8 cellular contexts compared by ENCODE assay signal in the genomic region with DNA sequence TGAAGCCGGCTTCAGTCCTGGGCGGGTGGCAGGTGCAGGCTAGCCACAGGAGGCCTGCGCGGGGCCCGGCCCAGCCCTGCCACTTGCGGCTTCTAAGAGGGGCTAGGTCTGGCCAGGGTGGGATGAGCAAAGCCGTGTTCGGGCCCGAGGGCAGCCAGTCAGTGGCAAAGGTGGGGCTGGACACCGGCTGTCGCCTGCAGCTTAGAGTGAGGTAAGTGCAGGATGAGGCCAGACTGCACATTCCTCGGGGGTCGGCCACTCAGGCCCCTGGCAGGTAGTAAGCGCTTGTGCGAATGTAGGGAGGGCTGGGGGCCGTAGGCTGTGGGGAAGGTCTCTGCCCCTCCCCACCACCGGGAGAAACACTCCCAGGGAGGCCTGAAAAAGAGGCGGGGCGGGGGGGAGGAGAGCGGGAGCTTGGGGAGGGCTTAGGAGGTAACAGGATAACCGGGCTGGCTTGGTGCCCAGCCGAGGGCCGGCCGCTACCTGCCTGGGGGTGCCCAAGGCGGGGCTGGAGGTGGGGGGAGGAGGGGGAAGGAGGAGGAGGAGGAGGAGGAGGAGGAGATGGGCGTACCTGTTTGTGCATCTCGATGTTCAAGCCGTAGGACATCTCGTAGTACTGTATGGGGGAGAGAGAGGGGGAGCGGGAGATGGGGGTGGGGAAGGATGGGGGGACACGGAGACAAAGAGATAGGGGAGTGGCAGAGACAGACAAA. TPM values are rescaled to one million over a fixed set of nuclear protein-coding genes. Genes with fewer than 3 reads are reported as not detected.
DNase-seq lines count a peak whose midpoint lies in the region; ATAC-seq and TF ChIP-seq lines count a peak whose summit lies in the region.

No MANE protein-coding gene starts in this region.

- H3K27ac ChIP-seq in H9 (ENCODE audit: insufficient read length, low read depth, low read length) (no peak overlapping the region), foreskin keratinocyte (peak overlapping the region; percentile 2), skin epidermis (peak overlapping the region in 19 of 21 experiments; percentile 4 to 85 (median 64)), tibial artery (peak overlapping the region in 1 of 2 donors; percentile 65)

- no peak overlapping the region for H3K4me2 ChIP-seq in H9 (ENCODE audit: insufficient read depth, insufficient read length, low read length)

- H3K4me1 ChIP-seq in H9 (ENCODE audit: insufficient read depth, low read length) (no peaks in the 10 kb centered on the region; the same call in 1 of the 2 replicates), foreskin keratinocyte (peaks cover 19% of the 10 kb centered on the region), tibial artery (peaks cover 0 to 48% (median 22%) of the 10 kb centered on the region in 4 donors)

- DNase-seq in H9 (peak; percentile 43), NCI-H226 (peak; percentile 87), foreskin keratinocyte (peak; percentile 72 to 87), tibial artery (no peak), NAMALWA (ENCODE audit: low spot score) (no peak)
- DNase-seq in activated CD4-positive, alpha-beta memory T cell treated with anti-CD3 and anti-CD28 coated beads, Interleukin-2, amount 10 ng/mL, durations not matched to agents 7 days and 5 days = no peak
- DNase-seq in activated naive CD4-positive, alpha-beta T cell treated with Interleukin-2 at 50 U/mL for 16 hours = no peak

- H2BK5ac ChIP-seq in H9 (ENCODE audit: insufficient read length, low read length) = no peak overlapping the region

- no peak overlapping the region for H3K18ac ChIP-seq in H9 (ENCODE audit: insufficient read length, low read depth, low read length)

- no peaks in the 10 kb centered on the region for H3K79me1 ChIP-seq in H9 (ENCODE audit: insufficient read depth, low read depth, low read length, poor library complexity, severe bottlenecking)

- H3K14ac ChIP-seq in H9 (ENCODE audit: insufficient read depth, low read length) = no peak overlapping the region

- H3K27me3 ChIP-seq in H9 (ENCODE audit: insufficient read depth, low read length) (no peaks in the 10 kb centered on the region), foreskin keratinocyte (no peaks in the 10 kb centered on the region), tibial artery (no peaks in the 10 kb centered on the region)

- 0 out of 2 replicates have a peak, but pooled peaks cover 2% of the 10 kb centered on the region for H3K79me2 ChIP-seq in H9 (ENCODE audit: insufficient read depth, low read length)

- no peak overlapping the region for H2AFZ ChIP-seq in H9 (ENCODE audit: low read length)

- H3K4me3 ChIP-seq in skin epidermis = no peak overlapping the region
- H3K4me3 ChIP-seq in tibial artery = no peak overlapping the region

- H2BK120ac ChIP-seq in H9 (ENCODE audit: low read depth, low read length, poor library complexity, severe bottlenecking) = no peak overlapping the region

- H3K56ac ChIP-seq in H9 (ENCODE audit: insufficient read length, low read depth, low read length) = no peak overlapping the region

- peak; percentile 58 for ATAC-seq in foreskin keratinocyte

- POLR2A ChIA-PET in activated CD4-positive, alpha-beta memory T cell treated with anti-CD3 and anti-CD28 coated beads, Interleukin-2, amount 10 ng/mL, durations not matched to agents 7 days and 5 days (lab: Charles Lee) = interaction anchor here (1.0 kb wide), 1 partner anchor 17 kb away, joined by 3 read pairs; no protein-coding TSS in a partner anchor

- no CpG with 5 or more reads among the region's 31 CpGs for WGBS in H9 (ENCODE audit: extremely low coverage, insufficient read length, low lambda C conversion rate)

- no peak overlapping the region for H2BK20ac ChIP-seq in H9 (ENCODE audit: low read depth, low read length, poor library complexity, severe bottlenecking)

- H3K23ac ChIP-seq in H9 (ENCODE audit: insufficient read length, low read depth, low read length) = no peak overlapping the region

- H4K8ac ChIP-seq in H9 (replicated peaks; ENCODE audit: insufficient read length, low read depth, low read length) = no peak overlapping the region

- H3K36me3 Mint-ChIP-seq in H9 (ENCODE audit: insufficient read depth in 1 of 3, low read depth in 3 of 3) = peaks cover 13 to 54% (median 43%) of the 10 kb centered on the region in 3 experiments; a peak in 6 of 7 replicates
- H3K36me3 Mint-ChIP-seq in activated CD4-positive, alpha-beta memory T cell treated with anti-CD3 and anti-CD28 coated beads, Interleukin-2, amount 10 ng/mL, durations not matched to agents 7 days and 5 days (ENCODE audit: low read depth) = peaks cover 61% of the 10 kb centered on the region

- H3K9me3 ChIP-seq in H9 (ENCODE audit: control insufficient read depth, low read depth, low read length) (no peaks in the 10 kb centered on the region), tibial artery (no peaks in the 10 kb centered on the region)

- H3K9me3 Mint-ChIP-seq in H9 = no peaks in the 10 kb centered on the region
- no peaks in the 10 kb centered on the region for H3K9me3 Mint-ChIP-seq in activated CD4-positive, alpha-beta memory T cell treated with anti-CD3 and anti-CD28 coated beads, Interleukin-2, amount 10 ng/mL, durations not matched to agents 7 days and 5 days

- no peak overlapping the region for H4K91ac ChIP-seq in H9 (ENCODE audit: insufficient read length, low read depth, low read length)

- peak overlapping the region in 1 of 2 experiments; percentile 63; a peak in 1 of 5 replicates for H3K4me3 Mint-ChIP-seq in H9
- no peak overlapping the region for H3K4me3 Mint-ChIP-seq in activated CD4-positive, alpha-beta memory T cell treated with anti-CD3 and anti-CD28 coated beads, Interleukin-2, amount 10 ng/mL, durations not matched to agents 7 days and 5 days

- H3K4ac ChIP-seq in H9 (ENCODE audit: low read depth, low read length) = no peak overlapping the region

- H3K27me3 Mint-ChIP-seq in H9 (ENCODE audit: low read depth) = no peaks in the 10 kb centered on the region
- H3K27me3 Mint-ChIP-seq in activated CD4-positive, alpha-beta memory T cell treated with anti-CD3 and anti-CD28 coated beads, Interleukin-2, amount 10 ng/mL, durations not matched to agents 7 days and 5 days = no peaks in the 10 kb centered on the region

- H2BK12ac ChIP-seq in H9 (ENCODE audit: insufficient read length, low read depth, low read length) = no peak overlapping the region

- no peaks in the 10 kb centered on the region for H4K20me1 ChIP-seq in H9 (ENCODE audit: control insufficient read depth, insufficient read depth, insufficient read length)

- H3K36me3 ChIP-seq in tibial artery = peaks cover 21 to 63% (median 53%) of the 10 kb centered on the region in 3 donors

- no peak overlapping the region for H3T11ph ChIP-seq in H9 (ENCODE audit: low read length)

- intact Hi-C loops in tibial artery (cut with DNase I; ENCODE audit: low total_unique reads) = no loop called here

- H3K9ac ChIP-seq in H9 (ENCODE audit: extremely low read depth, insufficient read length, low read length) = no peak overlapping the region

- H2AK5ac ChIP-seq in H9 (ENCODE audit: insufficient read length, low read length) = no peak overlapping the region

- H3K27ac Mint-ChIP-seq in H9 = no peak overlapping the region
- no peak overlapping the region for H3K27ac Mint-ChIP-seq in activated CD4-positive, alpha-beta memory T cell treated with anti-CD3 and anti-CD28 coated beads, Interleukin-2, amount 10 ng/mL, durations not matched to agents 7 days and 5 days

- no peak overlapping the region for H4K5ac ChIP-seq in H9 (ENCODE audit: insufficient read length, low read depth, low read length)

- TF ChIP-seq CTCF in H9 (conservative IDR thresholded peaks at IDR 0.05) = no peak
- TF ChIP-seq CTCF in foreskin keratinocyte (conservative IDR thresholded peaks at IDR 0.05) = no peak
- no peak for TF ChIP-seq CTCF in tibial artery (IDR thresholded peaks at IDR 0.05)

- CTCF ChIA-PET in activated CD4-positive, alpha-beta memory T cell treated with anti-CD3 and anti-CD28 coated beads, Interleukin-2, amount 10 ng/mL, durations not matched to agents 7 days and 5 days (lab: Charles Lee) = interaction anchor here (0.6 kb wide), 1 partner anchor 48 kb away, joined by 3 read pairs; no protein-coding TSS in a partner anchor

- H3K23me2 ChIP-seq in H9 (ENCODE audit: insufficient read length, low read depth, low read length, poor library complexity, severe bottlenecking) = no peaks in the 10 kb centered on the region

- peaks cover 21 to 62% of the 10 kb centered on the region in 2 experiments for H3K4me1 Mint-ChIP-seq in H9
- H3K4me1 Mint-ChIP-seq in activated CD4-positive, alpha-beta memory T cell treated with anti-CD3 and anti-CD28 coated beads, Interleukin-2, amount 10 ng/mL, durations not matched to agents 7 days and 5 days = peaks cover 35% of the 10 kb centered on the region

- H2BK15ac ChIP-seq in H9 (ENCODE audit: low read depth, low read length) = no peak overlapping the region

RNA-seq across cellular contexts. Expression of gene TLE5, which starts 6.4 kb away (rescaled TPM):
- total RNA-seq in H9 (2021) (218 and 221 TPM in 2 replicates), foreskin keratinocyte (343 TPM in 2 replicates)
- polyA plus RNA-seq in foreskin keratinocyte = 417 and 421 TPM in 2 replicates
- total RNA-seq in activated CD4-positive, alpha-beta memory T cell treated with anti-CD3 and anti-CD28 coated beads, Interleukin-2, amount 10 ng/mL, durations not matched to agents 7 days and 5 days = 100 to 1,000 TPM; 712 to 724 TPM

RNA-seq across cellular contexts. Expression of gene TLE2, which starts 26.8 kb away (rescaled TPM):
- total RNA-seq in H9 (2021) = 3.1 and 4.2 TPM in 2 replicates
- total RNA-seq in foreskin keratinocyte = 1.4 and 1.8 TPM in 2 replicates
- polyA plus RNA-seq in foreskin keratinocyte = 1.8 and 2.5 TPM in 2 replicates
- 1 to 10 TPM; 1.3 to 1.4 TPM for total RNA-seq in activated CD4-positive, alpha-beta memory T cell treated with anti-CD3 and anti-CD28 coated beads, Interleukin-2, amount 10 ng/mL, durations not matched to agents 7 days and 5 days

RNA-seq across cellular contexts. Expression of gene GNA11, which starts 38.3 kb away (rescaled TPM):
- total RNA-seq in H9 (2021) = 23.1 and 24.0 TPM in 2 replicates
- 53.7 and 59.5 TPM in 2 replicates for total RNA-seq in foreskin keratinocyte
- polyA plus RNA-seq in foreskin keratinocyte = 38.7 and 40.1 TPM in 2 replicates
- under 1 TPM; 0.63 to 0.78 TPM for total RNA-seq in activated CD4-positive, alpha-beta memory T cell treated with anti-CD3 and anti-CD28 coated beads, Interleukin-2, amount 10 ng/mL, durations not matched to agents 7 days and 5 days

Comparison
In these comparisons a context has a peak if more than half of its experiments do, and no peak if none do; other contexts are left out.
1. DNase-seq: peak in H9 (single experiment), NCI-H226 (single experiment) and foreskin keratinocyte (2 of 2); none in tibial artery (0 of 2), activated CD4-positive, alpha-beta memory T cell treated with anti-CD3 and anti-CD28 coated beads, Interleukin-2, amount 10 ng/mL, durations not matched to agents 7 days and 5 days (single experiment), activated naive CD4-positive, alpha-beta T cell treated with Interleukin-2 at 50 U/mL for 16 hours (single experiment) and NAMALWA (single experiment).
2. RNA of gene GNA11, which starts 38.3 kb away (total RNA-seq): 53.7 to 59.5 TPM in foreskin keratinocyte and 23.1 to 24.0 TPM in H9; 0.63 to 0.78 TPM in activated CD4-positive, alpha-beta memory T cell treated with anti-CD3 and anti-CD28 coated beads, Interleukin-2, amount 10 ng/mL, durations not matched to agents 7 days and 5 days; every median in the first group is over 10 times any median in the second.